Comparison of ENCODE assay signal across 15 cellular contexts in the genomic region with DNA sequence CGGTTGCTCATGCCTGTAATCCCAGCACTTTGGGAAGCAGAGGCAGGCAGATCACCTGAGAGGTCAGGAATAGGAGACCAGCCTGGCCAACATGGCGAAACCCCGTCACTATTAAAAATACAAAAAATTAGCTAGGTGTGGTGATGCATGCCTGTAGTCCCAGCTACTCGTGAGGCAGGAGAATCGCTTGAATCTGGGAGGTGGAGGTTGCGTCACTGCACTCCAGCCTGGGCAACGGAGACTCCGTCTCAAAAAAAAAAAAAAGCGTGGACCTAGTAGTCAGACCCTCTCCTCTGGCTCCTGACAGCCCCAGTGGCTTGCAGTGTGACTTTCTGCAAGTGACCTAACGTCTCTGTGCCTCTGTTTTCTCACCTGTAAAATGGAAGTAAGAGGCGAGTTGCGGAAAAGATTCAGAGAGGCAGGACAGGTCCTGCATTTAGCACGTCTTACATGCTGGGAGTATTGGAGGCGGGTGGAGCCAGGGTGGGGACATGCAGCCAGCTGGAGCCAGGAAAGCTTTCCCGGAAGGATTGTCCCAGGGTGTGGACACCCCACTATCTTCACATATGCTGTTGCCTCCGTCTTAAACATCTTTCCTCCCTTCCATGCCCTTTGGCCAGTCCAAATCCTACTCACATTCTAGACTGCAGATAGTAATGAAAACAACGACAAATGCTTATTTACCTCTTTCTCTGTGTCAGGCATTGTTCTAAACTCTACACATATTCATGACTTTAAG.
"Had no signal": no experiment of that assay in that cellular context is flagged by ENCODE, and none has a peak within 500 bp of the region (broad histone marks: within the 10 kb centered on the region; RNA-seq: fewer than 3 reads in every experiment).

No MANE protein-coding gene starts in this region.

- H3K4me3 Mint-ChIP-seq: activated CD4-positive, alpha-beta memory T cell treated with anti-CD3 and anti-CD28 coated beads for 36 hours; activated T-cell treated with anti-CD3 and anti-CD28 coated beads, Interleukin-2, amount 50 U/mL, for 4 hours; nephron had no signal

- ATAC-seq: activated naive CD4-positive, alpha-beta T cell treated with anti-CD3 and anti-CD28 coated beads, Interleukin-2, amount 50 U/mL, for 72 hours; activated T-cell treated with anti-CD3 and anti-CD28 coated beads, Interleukin-2, amount 50 U/mL, for 4 hours; left lobe of liver had no signal

- H3K9me3 Mint-ChIP-seq: activated CD4-positive, alpha-beta memory T cell treated with anti-CD3 and anti-CD28 coated beads for 36 hours; activated naive CD4-positive, alpha-beta T cell treated with anti-CD3 and anti-CD28 coated beads, Interleukin-2, amount 50 U/mL, for 72 hours; activated T-cell treated with anti-CD3 and anti-CD28 coated beads, Interleukin-2, amount 50 U/mL, for 4 hours; nephron had no signal

- H3K4me3 ChIP-seq: esophagus squamous epithelium, ovary, skin epidermis, transverse colon had no signal

- H3K27ac ChIP-seq: brain microvascular endothelial cell, esophagus squamous epithelium, ovary, transverse colon had no signal

- DNase-seq: activated CD4-positive, alpha-beta memory T cell treated with anti-CD3 and anti-CD28 coated beads for 36 hours; activated CD4-positive, alpha-beta T cell treated with anti-CD3 and anti-CD28 coated beads for 1 hour; activated effector memory CD4-positive, alpha-beta T cell treated with anti-CD3 and anti-CD28 coated beads, Interleukin-2, amount 50 U/mL, for 16 hours; activated T-cell treated with anti-CD3 and anti-CD28 coated beads, Interleukin-2, amount 50 U/mL, for 4 hours; amygdala; brain microvascular endothelial cell; esophagus squamous epithelium; foreskin fibroblast; head of caudate nucleus; ovary; transverse colon had no signal

- H3K36me3 Mint-ChIP-seq: activated CD4-positive, alpha-beta memory T cell treated with anti-CD3 and anti-CD28 coated beads for 36 hours; activated naive CD4-positive, alpha-beta T cell treated with anti-CD3 and anti-CD28 coated beads, Interleukin-2, amount 50 U/mL, for 72 hours had no signal

- H3K36me3 ChIP-seq: brain microvascular endothelial cell, esophagus squamous epithelium, ovary, transverse colon had no signal

- H3K27me3 ChIP-seq: ovary had no signal

- H3K27ac Mint-ChIP-seq: activated CD4-positive, alpha-beta memory T cell treated with anti-CD3 and anti-CD28 coated beads for 36 hours; activated naive CD4-positive, alpha-beta T cell treated with anti-CD3 and anti-CD28 coated beads, Interleukin-2, amount 50 U/mL, for 72 hours; nephron had no signal

- H3K9me3 ChIP-seq: esophagus squamous epithelium, ovary, transverse colon had no signal
